In genomic region chr1:183590225-183591191, GRCh38 we compare ENCODE assay signal across 1 cellular context.
TF ChIP-seq lines count a peak whose summit lies in the region.

TSS of gene NCF2 (minus strand) at chr1:183590459. CDS start at chr1:183590329, 130 bp downstream.

TF ChIP-seq in GM12878, 131 proteins besides CTCF, POLR2A, EP300 and RAD21 (continued from another document):
- TF ChIP-seq LARP7 (IDR thresholded peaks at IDR 0.05) (peak; percentile 82), USF1 (IDR thresholded peaks at IDR 0.05; ENCODE audit: borderline replicate concordance, extremely low read length, insufficient read depth, low read depth, low read length) (no peak), RFX5 (IDR thresholded peaks at IDR 0.05; ENCODE audit: low read depth, low read length) (no peak), KLF5 (IDR thresholded peaks at IDR 0.05; ENCODE audit: partially characterized antibody) (no peak), MEF2B (IDR thresholded peaks at IDR 0.05; ENCODE audit: partially characterized antibody, poor library complexity, severe bottlenecking) (peak; percentile 53), E2F4 (IDR thresholded peaks at IDR 0.05; ENCODE audit: low read depth, low read length) (no peak), SIN3A (IDR thresholded peaks at IDR 0.05; ENCODE audit: low read depth, low read length) (no peak), BRCA1 (IDR thresholded peaks at IDR 0.05; ENCODE audit: low read depth, low read length) (no peak), ZZZ3 (IDR thresholded peaks at IDR 0.05; ENCODE audit: control insufficient read depth, insufficient read length, low read depth) (no peak), STAT1 (conservative IDR thresholded peaks at IDR 0.05) (0 out of 2 replicates have a peak, but pooled peaks have one; percentile 13), ZNF687 (IDR thresholded peaks at IDR 0.05) (peak; percentile 10; the same call in 1 of the 2 replicates)
